Comparison of ENCODE assay signal across 13 cellular contexts in genomic region chr14:93034671-93034994, GRCh38.
DNase-seq lines count a peak whose midpoint lies in the region; ATAC-seq, FAIRE-seq and TF ChIP-seq lines count a peak whose summit lies in the region.
"Had no signal": no experiment of that assay in that cellular context is flagged by ENCODE, and none has a peak within 500 bp of the region (broad histone marks: within the 10 kb centered on the region; RNA-seq: fewer than 3 reads in every experiment).

No MANE protein-coding gene starts in this region.

- no peaks in the 10 kb centered on the region for H3K9me3 Mint-ChIP-seq in activated CD4-positive, alpha-beta memory T cell treated with anti-CD3 and anti-CD28 coated beads, Interleukin-2, amount 10 ng/mL, durations not matched to agents 7 days and 5 days
- H3K9me3 Mint-ChIP-seq in activated CD4-positive, alpha-beta memory T cell treated with anti-CD3 and anti-CD28 coated beads for 36 hours, result no peaks in the 10 kb centered on the region
- no peaks in the 10 kb centered on the region for H3K9me3 Mint-ChIP-seq in stimulated activated naive B cell treated with anti-CD40 and anti-IgM and Interleukin-4, amounts not matched to agents 10 μg/mL and 1 μg/mL and 100 μg/mL, for 72 hours

- H3K4me1 ChIP-seq in pancreas, result peaks cover 0 to 8% (median 0%) of the 10 kb centered on the region in 3 donors

- TF ChIP-seq CTCF in pancreas (IDR thresholded peaks at IDR 0.05), result no peak

- no peak overlapping the region for H3K4me3 Mint-ChIP-seq in activated CD4-positive, alpha-beta memory T cell treated with anti-CD3 and anti-CD28 coated beads, Interleukin-2, amount 10 ng/mL, durations not matched to agents 7 days and 5 days
- H3K4me3 Mint-ChIP-seq in activated CD4-positive, alpha-beta memory T cell treated with anti-CD3 and anti-CD28 coated beads for 36 hours, result no peak overlapping the region
- peak overlapping the region; percentile 27 to 47 for H3K4me3 Mint-ChIP-seq in stimulated activated naive B cell treated with anti-CD40 and anti-IgM and Interleukin-4, amounts not matched to agents 10 μg/mL and 1 μg/mL and 100 μg/mL, for 72 hours

- POLR2A ChIA-PET in activated CD4-positive, alpha-beta memory T cell treated with anti-CD3 and anti-CD28 coated beads, Interleukin-2, amount 10 ng/mL, durations not matched to agents 7 days and 5 days (lab: Charles Lee), result no interaction called here
- POLR2A ChIA-PET in activated CD4-positive, alpha-beta memory T cell treated with anti-CD3 and anti-CD28 coated beads for 36 hours (lab: Charles Lee), result no interaction called here

- no peak for ATAC-seq in stimulated activated naive B cell treated with anti-CD40 and anti-IgM and Interleukin-4, amounts not matched to agents 10 μg/mL and 1 μg/mL and 100 μg/mL, for 72 hours (replicated peaks)
- no peak for ATAC-seq in pancreas

- FAIRE-seq in pancreas (lab: Jason Lieb, UNC), result no peak
- FAIRE-seq: endometrium had no signal

- H3K9me3 ChIP-seq in KOPT-K1 (ENCODE audit: insufficient read depth, low read length, poor library complexity, severe bottlenecking) (no peaks in the 10 kb centered on the region), pancreas (no peaks in the 10 kb centered on the region)
- H3K9me3 ChIP-seq: psoas muscle had no signal

- intact Hi-C loops in activated CD4-positive, alpha-beta memory T cell treated with anti-CD3 and anti-CD28 coated beads for 36 hours (cut with micrococcal nuclease), result loop anchor here (1.0 kb wide), 1 partner anchor 105 kb away; no protein-coding TSS in a partner anchor
- intact Hi-C loops in pancreas (cut with DNase I), result no loop called here

- CTCF ChIA-PET in activated CD4-positive, alpha-beta memory T cell treated with anti-CD3 and anti-CD28 coated beads, Interleukin-2, amount 10 ng/mL, durations not matched to agents 7 days and 5 days (lab: Charles Lee), result interaction anchor here (1.0 to 2.4 kb wide), 4 partner anchors 70 to 105 kb away, joined by 3 to 9 read pairs (median 7); no protein-coding TSS in a partner anchor
- CTCF ChIA-PET in activated CD4-positive, alpha-beta memory T cell treated with anti-CD3 and anti-CD28 coated beads for 36 hours (lab: Charles Lee), result interaction anchor here (0.8 to 1.6 kb wide), 7 partner anchors 11 to 105 kb away, joined by 3 to 5 read pairs (median 4); no protein-coding TSS in a partner anchor

- no peak for DNase-seq in activated CD4-positive, alpha-beta memory T cell treated with anti-CD3 and anti-CD28 coated beads, Interleukin-2, amount 10 ng/mL, durations not matched to agents 7 days and 5 days
- no peak for DNase-seq in activated CD4-positive, alpha-beta memory T cell treated with anti-CD3 and anti-CD28 coated beads for 36 hours
- DNase-seq in stimulated activated naive B cell treated with anti-CD40 and anti-IgM and Interleukin-4, amounts not matched to agents 10 μg/mL and 1 μg/mL and 100 μg/mL, for 72 hours, result no peak
- no peak for DNase-seq in pancreas
- no peak for DNase-seq in NCI-H1048 (lab: John Stamatoyannopoulos, UW)
- DNase-seq in NOMO-1 (lab: John Stamatoyannopoulos, UW; ENCODE audit: unreplicated experiment in 2 of 2), result no peak
- DNase-seq: NCI-H446, psoas muscle, SHP77 had no signal

- H3K27ac ChIP-seq in KOPT-K1 (ENCODE audit: low read depth, low read length, poor library complexity, severe bottlenecking) (peak overlapping the region; percentile 50), cingulate gyrus (ENCODE audit: low read depth, low read length) (peak overlapping the region; percentile 97), pancreas (no peak overlapping the region)
- H3K27ac ChIP-seq: psoas muscle had no signal

- 86 to 92% methylated on average over 5 of the region's 5 CpGs for WGBS in pancreas, 2 donors

- H3K4me1 Mint-ChIP-seq in activated CD4-positive, alpha-beta memory T cell treated with anti-CD3 and anti-CD28 coated beads, Interleukin-2, amount 10 ng/mL, durations not matched to agents 7 days and 5 days, result peaks cover 23% of the 10 kb centered on the region
- H3K4me1 Mint-ChIP-seq in activated CD4-positive, alpha-beta memory T cell treated with anti-CD3 and anti-CD28 coated beads for 36 hours (ENCODE audit: low read depth), result peaks cover 23% of the 10 kb centered on the region
- H3K4me1 Mint-ChIP-seq in stimulated activated naive B cell treated with anti-CD40 and anti-IgM and Interleukin-4, amounts not matched to agents 10 μg/mL and 1 μg/mL and 100 μg/mL, for 72 hours, result peaks cover 44 to 82% of the 10 kb centered on the region in 2 donors

- no peaks in the 10 kb centered on the region for H3K27me3 ChIP-seq in pancreas
- H3K27me3 ChIP-seq: hepatocyte had no signal

- no peaks in the 10 kb centered on the region for H3K27me3 Mint-ChIP-seq in activated CD4-positive, alpha-beta memory T cell treated with anti-CD3 and anti-CD28 coated beads, Interleukin-2, amount 10 ng/mL, durations not matched to agents 7 days and 5 days
- H3K27me3 Mint-ChIP-seq in activated CD4-positive, alpha-beta memory T cell treated with anti-CD3 and anti-CD28 coated beads for 36 hours, result no peaks in the 10 kb centered on the region
- no peaks in the 10 kb centered on the region for H3K27me3 Mint-ChIP-seq in stimulated activated naive B cell treated with anti-CD40 and anti-IgM and Interleukin-4, amounts not matched to agents 10 μg/mL and 1 μg/mL and 100 μg/mL, for 72 hours

- peak overlapping the region; percentile 49 for H3K27ac Mint-ChIP-seq in activated CD4-positive, alpha-beta memory T cell treated with anti-CD3 and anti-CD28 coated beads, Interleukin-2, amount 10 ng/mL, durations not matched to agents 7 days and 5 days
- H3K27ac Mint-ChIP-seq in activated CD4-positive, alpha-beta memory T cell treated with anti-CD3 and anti-CD28 coated beads for 36 hours, result no peak overlapping the region
- H3K27ac Mint-ChIP-seq in stimulated activated naive B cell treated with anti-CD40 and anti-IgM and Interleukin-4, amounts not matched to agents 10 μg/mL and 1 μg/mL and 100 μg/mL, for 72 hours, result peak overlapping the region; percentile 91

- no peak overlapping the region for H3K4me3 ChIP-seq in pancreas
- H3K4me3 ChIP-seq: hepatocyte, psoas muscle had no signal

- peaks cover 9% of the 10 kb centered on the region; the same call in 1 of the 2 replicates for H3K36me3 ChIP-seq in KOPT-K1 (ENCODE audit: insufficient read depth, low read length)
- H3K36me3 ChIP-seq in pancreas, result no peaks in the 10 kb centered on the region

- H3K36me3 Mint-ChIP-seq in activated CD4-positive, alpha-beta memory T cell treated with anti-CD3 and anti-CD28 coated beads, Interleukin-2, amount 10 ng/mL, durations not matched to agents 7 days and 5 days (ENCODE audit: low read depth), result no peaks in the 10 kb centered on the region
- H3K36me3 Mint-ChIP-seq in activated CD4-positive, alpha-beta memory T cell treated with anti-CD3 and anti-CD28 coated beads for 36 hours, result no peaks in the 10 kb centered on the region
- H3K36me3 Mint-ChIP-seq in stimulated activated naive B cell treated with anti-CD40 and anti-IgM and Interleukin-4, amounts not matched to agents 10 μg/mL and 1 μg/mL and 100 μg/mL, for 72 hours, result peaks cover 4 to 19% of the 10 kb centered on the region in 2 donors

Comparison
In these comparisons a context has a peak if more than half of its experiments do, and no peak if none do; other contexts are left out.
1. H3K4me3 Mint-ChIP-seq: peak in stimulated activated naive B cell treated with anti-CD40 and anti-IgM and Interleukin-4, amounts not matched to agents 10 μg/mL and 1 μg/mL and 100 μg/mL, for 72 hours (2 of 2); none in activated CD4-positive, alpha-beta memory T cell treated with anti-CD3 and anti-CD28 coated beads, Interleukin-2, amount 10 ng/mL, durations not matched to agents 7 days and 5 days (single experiment) and activated CD4-positive, alpha-beta memory T cell treated with anti-CD3 and anti-CD28 coated beads for 36 hours (single experiment).
2. H3K27ac ChIP-seq: peak in KOPT-K1 (single experiment) and cingulate gyrus (single experiment); none in pancreas (0 of 4).